In the genomic region with DNA sequence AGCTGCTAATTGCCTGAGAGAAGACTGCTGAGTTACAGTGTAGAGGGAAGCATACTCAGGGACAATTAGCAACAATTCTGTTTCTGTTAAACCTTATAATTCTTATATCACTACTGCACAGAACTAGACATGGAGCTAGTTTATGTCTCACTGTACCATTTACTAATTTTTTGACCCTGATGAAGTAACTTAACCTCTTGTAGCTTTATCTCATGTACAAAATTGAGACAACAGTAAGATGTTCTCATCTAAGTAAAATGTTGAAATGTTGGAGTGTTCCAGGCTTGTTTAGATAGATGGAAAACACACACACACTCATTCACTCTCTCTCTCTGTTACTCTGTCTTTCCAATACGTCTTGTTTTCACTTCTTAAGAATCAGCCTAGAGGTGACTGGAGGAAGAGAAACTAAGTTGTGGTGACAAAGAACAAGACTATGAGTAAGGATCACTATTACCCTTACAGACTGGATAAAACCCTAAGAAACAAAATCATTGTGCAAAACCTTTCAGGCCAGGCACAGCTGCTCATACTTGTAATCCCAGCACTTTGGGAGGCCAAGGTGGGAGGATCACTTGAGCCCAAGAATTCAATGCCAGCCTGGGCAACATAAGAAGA, we compare ENCODE assay signal across 8 cellular contexts.
DNase-seq lines count a peak whose midpoint lies in the region; ATAC-seq and TF ChIP-seq lines count a peak whose summit lies in the region.
"Not testable (repeated sequence)": the region's sequence is repeated elsewhere in the genome, so short reads cannot be mapped to it uniquely, and the experiment has no call there.

No MANE protein-coding gene starts in this region.

- not testable (repeated sequence) for H3K27me3 ChIP-seq in DND-41 (ENCODE audit: insufficient read depth, low read length, poor library complexity); naive thymus-derived CD4-positive, alpha-beta T cell (ENCODE audit: control insufficient read depth in 2 of 2, insufficient read depth in 2 of 2, low read length in 2 of 2)

- H3K4me1 Mint-ChIP-seq in activated T-cell treated with anti-CD3 and anti-CD28 coated beads, Interleukin-2, amount 50 U/mL, for 4 hours (ENCODE audit: low read depth); naive thymus-derived CD4-positive, alpha-beta T cell: not testable (repeated sequence)

- not testable (repeated sequence) for H3K27me3 Mint-ChIP-seq in activated T-cell treated with anti-CD3 and anti-CD28 coated beads, Interleukin-2, amount 50 U/mL, for 4 hours (ENCODE audit: low read depth); naive thymus-derived CD4-positive, alpha-beta T cell

- not testable (repeated sequence) for H4K20me1 ChIP-seq in DND-41 (ENCODE audit: insufficient read depth, low read length)

- not testable (repeated sequence) for H3K4me1 ChIP-seq in DND-41 (ENCODE audit: insufficient read depth, low read length); naive thymus-derived CD4-positive, alpha-beta T cell (ENCODE audit: control insufficient read depth in 2 of 2, insufficient read depth in 2 of 2, low read length in 2 of 2)

- CTCF ChIA-PET in naive thymus-derived CD4-positive, alpha-beta T cell (lab: Charles Lee), result not testable (repeated sequence)

- H3K4me3 ChIP-seq in DND-41 (ENCODE audit: low read depth in 1 of 2, low read length in 2 of 2); naive thymus-derived CD4-positive, alpha-beta T cell (ENCODE audit: low read length): not testable (repeated sequence)

- DNase-seq in DND-41; activated T-cell treated with anti-CD3 and anti-CD28 coated beads, Interleukin-2, amount 50 U/mL, for 4 hours; naive thymus-derived CD4-positive, alpha-beta T cell: not testable (repeated sequence)

- not testable (repeated sequence) for H2AFZ ChIP-seq in DND-41 (ENCODE audit: low read depth, low read length)

- H3K4me2 ChIP-seq in DND-41 (ENCODE audit: insufficient read depth, low read length), result not testable (repeated sequence)

- not testable (repeated sequence) for H3K4me3 Mint-ChIP-seq in activated T-cell treated with anti-CD3 and anti-CD28 coated beads, Interleukin-2, amount 50 U/mL, for 4 hours; naive thymus-derived CD4-positive, alpha-beta T cell

- not testable (repeated sequence) for H3K79me2 ChIP-seq in DND-41 (ENCODE audit: insufficient read depth, low read length)

- ATAC-seq in DND-41 (ENCODE audit: insufficient read depth, low read depth) (0 out of 3 replicates have a peak, but pooled peaks have one; percentile 40), GM18858 (IDR thresholded peaks at IDR 0.05; ENCODE audit: unreplicated experiment) (peak; percentile 69), GM19397 (IDR thresholded peaks at IDR 0.05; ENCODE audit: unreplicated experiment) (peak; percentile 73), GM21723 (IDR thresholded peaks at IDR 0.05; ENCODE audit: unreplicated experiment) (peak; percentile 65), HG02938 (IDR thresholded peaks at IDR 0.05; ENCODE audit: unreplicated experiment) (peak; percentile 88), HG03521 (IDR thresholded peaks at IDR 0.05; ENCODE audit: unreplicated experiment) (peak; percentile 51)
- ATAC-seq in activated T-cell treated with anti-CD3 and anti-CD28 coated beads, Interleukin-2, amount 50 U/mL, for 4 hours, result peak; percentile 90 to 93
- peak; percentile 56 for ATAC-seq in naive thymus-derived CD4-positive, alpha-beta T cell

- not testable (repeated sequence) for H3K9ac ChIP-seq in DND-41 (ENCODE audit: low read depth, low read length)

- TF ChIP-seq CTCF in DND-41 (IDR thresholded peaks at IDR 0.05; ENCODE audit: borderline replicate concordance, extremely low read depth, low read length, poor library complexity, severe bottlenecking), result not testable (repeated sequence)

- H3K9me3 ChIP-seq in DND-41 (ENCODE audit: insufficient read depth, low read length, severe bottlenecking); naive thymus-derived CD4-positive, alpha-beta T cell (ENCODE audit: control insufficient read depth in 2 of 3, low read length in 3 of 3): not testable (repeated sequence)

- not testable (repeated sequence) for H3K36me3 Mint-ChIP-seq in activated T-cell treated with anti-CD3 and anti-CD28 coated beads, Interleukin-2, amount 50 U/mL, for 4 hours (ENCODE audit: insufficient read depth); naive thymus-derived CD4-positive, alpha-beta T cell

- POLR2A ChIA-PET in naive thymus-derived CD4-positive, alpha-beta T cell (lab: Charles Lee), result not testable (repeated sequence)

- H3K36me3 ChIP-seq in DND-41 (ENCODE audit: insufficient read depth, low read length); naive thymus-derived CD4-positive, alpha-beta T cell (ENCODE audit: control insufficient read depth in 2 of 3, insufficient read depth in 3 of 3, low read length in 3 of 3): not testable (repeated sequence)

- H3K9me3 Mint-ChIP-seq in activated T-cell treated with anti-CD3 and anti-CD28 coated beads, Interleukin-2, amount 50 U/mL, for 4 hours; naive thymus-derived CD4-positive, alpha-beta T cell: not testable (repeated sequence)

- not testable (repeated sequence) for H3K27ac Mint-ChIP-seq in naive thymus-derived CD4-positive, alpha-beta T cell

- not testable (repeated sequence) for H3K27ac ChIP-seq in DND-41 (ENCODE audit: low read length); naive thymus-derived CD4-positive, alpha-beta T cell (ENCODE audit: low read depth, low read length)

- intact Hi-C loops in naive thymus-derived CD4-positive, alpha-beta T cell (cut with micrococcal nuclease), result not testable (repeated sequence)

Comparison
In these comparisons a context has a peak if more than half of its experiments do, and no peak if none do; other contexts are left out.
1. ATAC-seq: peak in every context shown above with its lines; median percentile 92 in activated T-cell treated with anti-CD3 and anti-CD28 coated beads, Interleukin-2, amount 50 U/mL, for 4 hours; 88 in HG02938; 73 in GM19397; 69 in GM18858; 65 in GM21723; 56 in naive thymus-derived CD4-positive, alpha-beta T cell; 51 in HG03521; 40 in DND-41.